In the genomic region with DNA sequence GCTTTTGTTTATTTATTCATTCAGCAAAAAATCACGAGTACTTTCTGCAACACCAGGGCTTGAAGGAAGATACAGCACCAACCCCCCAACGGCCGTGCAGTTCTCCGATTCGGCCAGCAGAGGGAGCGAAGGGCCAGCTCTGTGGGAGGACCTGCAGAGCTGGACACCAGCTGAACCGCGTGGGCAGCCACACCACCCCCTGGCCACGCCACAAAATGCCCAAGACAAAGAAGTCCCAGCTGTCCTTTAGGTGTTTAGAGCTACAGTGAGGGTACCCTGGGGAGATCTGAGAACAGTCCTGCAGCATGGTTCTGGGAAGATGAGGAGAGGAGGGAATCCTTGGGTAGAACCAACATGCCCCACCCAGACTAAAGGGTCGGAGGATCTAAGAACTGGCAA, we compare ENCODE assay signal across 8 cellular contexts.
A peak's percentile ranks its signal among the peaks of the same experiment; 100 is the strongest.
DNase-seq lines count a peak whose midpoint lies in the region; ATAC-seq and TF ChIP-seq lines count a peak whose summit lies in the region.

No MANE protein-coding gene starts in this region.

- H3K36me3 ChIP-seq in A673 (ENCODE audit: insufficient read depth, low read length, poor library complexity, severe bottlenecking) = no peaks in the 10 kb centered on the region
- H3K36me3 ChIP-seq in naive thymus-derived CD4-positive, alpha-beta T cell (ENCODE audit: control insufficient read depth in 2 of 3, insufficient read depth in 3 of 3, low read length in 3 of 3) = no peaks in the 10 kb centered on the region

- H3K4me3 Mint-ChIP-seq in naive thymus-derived CD4-positive, alpha-beta T cell = peak overlapping the region in 2 of 10 donors; percentile 3 to 58

- peaks cover 0 to 12% (median 3%) of the 10 kb centered on the region in 5 donors for H3K36me3 Mint-ChIP-seq in naive thymus-derived CD4-positive, alpha-beta T cell

- no peaks in the 10 kb centered on the region for H3K9me3 ChIP-seq in A673 (ENCODE audit: low read depth, low read length, poor library complexity, severe bottlenecking)
- no peaks in the 10 kb centered on the region for H3K9me3 ChIP-seq in naive thymus-derived CD4-positive, alpha-beta T cell (ENCODE audit: control insufficient read depth in 2 of 3, low read length in 3 of 3)

- CTCF ChIA-PET in A673 (lab: Charles Lee) = interaction anchor here (1.0 kb wide), 1 partner anchor 199 kb away, joined by 8 read pairs; no protein-coding TSS in a partner anchor
- CTCF ChIA-PET in naive thymus-derived CD4-positive, alpha-beta T cell (lab: Charles Lee) = interaction anchor here (0.5 to 6.8 kb wide), 18 partner anchors 9 to 1828 kb away, joined by 3 to 47 read pairs (median 4); a partner anchor contains a TSS

- ATAC-seq in GM18502 (IDR thresholded peaks at IDR 0.05; ENCODE audit: poor library complexity, unreplicated experiment) = peak; percentile 82
- peak; percentile 59 for ATAC-seq in HG03378 (IDR thresholded peaks at IDR 0.05; ENCODE audit: unreplicated experiment)
- peak; percentile 87 for ATAC-seq in naive thymus-derived CD4-positive, alpha-beta T cell

- peaks cover 6 to 33% (median 11%) of the 10 kb centered on the region in 7 donors for H3K4me1 Mint-ChIP-seq in naive thymus-derived CD4-positive, alpha-beta T cell

- TF ChIP-seq CTCF in A673 (conservative IDR thresholded peaks at IDR 0.05; ENCODE audit: low read depth, low read length) = peak; percentile 98

- H3K27me3 ChIP-seq in A673 (replicated peaks; ENCODE audit: insufficient read depth, low read depth, low read length, poor library complexity) = no peaks in the 10 kb centered on the region
- no peaks in the 10 kb centered on the region for H3K27me3 ChIP-seq in naive thymus-derived CD4-positive, alpha-beta T cell (ENCODE audit: control insufficient read depth in 2 of 2, insufficient read depth in 2 of 2, low read length in 2 of 2)

- H3K27ac Mint-ChIP-seq in naive thymus-derived CD4-positive, alpha-beta T cell = peak overlapping the region in 5 of 9 donors; percentile 2 to 70 (median 55)

- no peaks in the 10 kb centered on the region for H3K27me3 Mint-ChIP-seq in naive thymus-derived CD4-positive, alpha-beta T cell

- H3K4me1 ChIP-seq in A673 (ENCODE audit: insufficient read depth, low read length, poor library complexity, severe bottlenecking) = peaks cover 8% of the 10 kb centered on the region
- peaks cover 0 to 3% of the 10 kb centered on the region in 2 donors for H3K4me1 ChIP-seq in naive thymus-derived CD4-positive, alpha-beta T cell (ENCODE audit: control insufficient read depth in 2 of 2, insufficient read depth in 2 of 2, low read length in 2 of 2)

- POLR2A ChIA-PET in A673 (lab: Charles Lee; ENCODE audit: low non-redundant PET) = no interaction called here
- POLR2A ChIA-PET in naive thymus-derived CD4-positive, alpha-beta T cell (lab: Charles Lee) = no interaction called here

- no peak overlapping the region for H3K27ac ChIP-seq in A673 (ENCODE audit: low read depth, low read length, poor library complexity, severe bottlenecking)
- no peak overlapping the region for H3K27ac ChIP-seq in epithelial cell of prostate
- H3K27ac ChIP-seq in naive thymus-derived CD4-positive, alpha-beta T cell (ENCODE audit: low read depth, low read length) = no peak overlapping the region

- DNase-seq in A673 (ENCODE audit: low spot score) (peak; percentile 67), NOMO-1 treated with dmso at 0.1 percent for 144 hours (lab: John Stamatoyannopoulos, UW; ENCODE audit: unreplicated experiment) (peak; percentile 53), activated T-cell treated with anti-CD3 and anti-CD28 coated beads for 24 hours (ENCODE audit: low read depth) (peak; percentile 62), epithelial cell of prostate (ENCODE audit: low read depth, low spot score) (peak; percentile 12)
- peak; percentile 38 to 84 (median 64) for DNase-seq in naive thymus-derived CD4-positive, alpha-beta T cell
- DNase-seq in stimulated activated CD8-positive, alpha-beta memory T cell treated with anti-CD3 and anti-CD28 coated beads, Interleukin-7, amount 100 ng/mL, for 4 hours (ENCODE audit: low read depth in 2 of 2) = peak; percentile 50 to 52

- no peaks in the 10 kb centered on the region for H3K9me3 Mint-ChIP-seq in naive thymus-derived CD4-positive, alpha-beta T cell

- intact Hi-C loops in A673 (cut with micrococcal nuclease; ENCODE audit: unreplicated experiment) = loop anchor here (1.0 to 2.0 kb wide), 3 partner anchors 190 to 432 kb away; no protein-coding TSS in a partner anchor
- intact Hi-C loops in naive thymus-derived CD4-positive, alpha-beta T cell (cut with micrococcal nuclease) = loop anchor here (1.0 to 5.0 kb wide), 8 partner anchors 82 to 432 kb away; a partner anchor contains a TSS

- H3K4me3 ChIP-seq in A673 (ENCODE audit: low read depth, low read length, poor library complexity, severe bottlenecking) = no peak overlapping the region
- no peak overlapping the region for H3K4me3 ChIP-seq in naive thymus-derived CD4-positive, alpha-beta T cell (ENCODE audit: low read length)

- BruUV-seq in A673 (replicated peaks; lab: Mats Ljungman, UMichigan) = no TSS peak

Comparison
In these comparisons a context has a peak if more than half of its experiments do, and no peak if none do; other contexts are left out.
1. DNase-seq: peak in every context shown above with its lines; median percentile 67 in A673; 64 in naive thymus-derived CD4-positive, alpha-beta T cell; 62 in activated T-cell treated with anti-CD3 and anti-CD28 coated beads for 24 hours; 53 in NOMO-1 treated with dmso at 0.1 percent for 144 hours; 51 in stimulated activated CD8-positive, alpha-beta memory T cell treated with anti-CD3 and anti-CD28 coated beads, Interleukin-7, amount 100 ng/mL, for 4 hours; 12 in epithelial cell of prostate.